In genomic region chrY:13729517-13729916, GRCh38 we compare ENCODE assay signal across 19 cellular contexts. TPM values are rescaled to one million over a fixed set of nuclear protein-coding genes. Genes with fewer than 3 reads are reported as not detected.
DNase-seq lines count a peak whose midpoint lies in the region; ATAC-seq and TF ChIP-seq lines count a peak whose summit lies in the region.
"Had no signal": no experiment of that assay in that cellular context is flagged by ENCODE, and none has a peak within 500 bp of the region (broad histone marks: within the 10 kb centered on the region; RNA-seq: fewer than 3 reads in every experiment).

No MANE protein-coding gene starts in this region.

- H3K4me1 ChIP-seq in testis (no peaks in the 10 kb centered on the region), Karpas-422 (ENCODE audit: low read length) (no peaks in the 10 kb centered on the region)
- H3K4me1 ChIP-seq: prostate gland, uterus had no signal

- H3K9me3 Mint-ChIP-seq in activated CD8-positive, alpha-beta T cell treated with anti-CD3 and anti-CD28 coated beads for 36 hours, result no peaks in the 10 kb centered on the region
- H3K9me3 Mint-ChIP-seq in activated CD8-positive, alpha-beta T cell treated with anti-CD3 and anti-CD28 coated beads, Interleukin-2, amount 10 ng/mL, durations not matched to agents 7 days and 5 days (ENCODE audit: insufficient read depth), result no peaks in the 10 kb centered on the region
- H3K9me3 Mint-ChIP-seq: activated naive CD8-positive, alpha-beta T cell treated with anti-CD3 and anti-CD28 coated beads, Interleukin-2, amount 10 ng/mL, durations not matched to agents 7 days and 5 days; natural killer cell treated with Interleukin-12 subunit alpha and Interleukin-12 subunit beta and Interleukin-15 and Interleukin-18, amount 100 ng/mL, for 72 hours had no signal

- H3K9me3 ChIP-seq in testis (no peaks in the 10 kb centered on the region), Karpas-422 (ENCODE audit: low read length) (no peaks in the 10 kb centered on the region)
- H3K9me3 ChIP-seq: prostate gland, uterus had no signal

- H3K9ac ChIP-seq in Karpas-422 (ENCODE audit: low read length), result no peak overlapping the region

- CTCF ChIA-PET in activated CD8-positive, alpha-beta T cell treated with anti-CD3 and anti-CD28 coated beads for 36 hours (lab: Charles Lee), result no interaction called here
- CTCF ChIA-PET in activated CD8-positive, alpha-beta T cell treated with anti-CD3 and anti-CD28 coated beads, Interleukin-2, amount 10 ng/mL, durations not matched to agents 7 days and 5 days (lab: Charles Lee), result no interaction called here

- no peak overlapping the region for H3K27ac ChIP-seq in testis
- H3K27ac ChIP-seq in Karpas-422 (ENCODE audit: low read length), result no peak overlapping the region
- H3K27ac ChIP-seq: prostate gland, uterus had no signal

- no peak for TF ChIP-seq CTCF in activated CD8-positive, alpha-beta T cell treated with anti-CD3 and anti-CD28 coated beads for 36 hours (IDR thresholded peaks at IDR 0.05)
- TF ChIP-seq CTCF in testis (IDR thresholded peaks at IDR 0.05), result no peak

- H3K27me3 ChIP-seq in testis (no peaks in the 10 kb centered on the region), Karpas-422 (ENCODE audit: low read length) (no peaks in the 10 kb centered on the region)
- H3K27me3 ChIP-seq: uterus had no signal

- no peak overlapping the region for H3K4me2 ChIP-seq in Karpas-422 (ENCODE audit: low read depth, low read length, poor library complexity, severe bottlenecking)

- H3K36me3 ChIP-seq in testis (ENCODE audit: low read depth, missing control alignments) (no peaks in the 10 kb centered on the region), Karpas-422 (ENCODE audit: insufficient read depth, low read length) (no peaks in the 10 kb centered on the region)
- H3K36me3 ChIP-seq: prostate gland, uterus had no signal

- intact Hi-C loops in activated CD8-positive, alpha-beta T cell treated with anti-CD3 and anti-CD28 coated beads for 36 hours (cut with micrococcal nuclease), result no loop called here
- intact Hi-C loops in testis (cut with DNase I; ENCODE audit: low total_unique reads), result no loop called here

- peak; percentile 23 for DNase-seq in activated CD8-positive, alpha-beta T cell treated with anti-CD3 and anti-CD28 coated beads for 36 hours
- no peak for DNase-seq in activated CD8-positive, alpha-beta T cell treated with anti-CD3 and anti-CD28 coated beads, Interleukin-2, amount 10 ng/mL, durations not matched to agents 7 days and 5 days
- DNase-seq in NCI-H526 treated with DMSO at 0.1 percent for 48 hours (lab: John Stamatoyannopoulos, UW), result peak; percentile 0
- DNase-seq in erythroblast (lab: John Stamatoyannopoulos, UW), result peak; percentile 25 to 56
- peak; percentile 55 for DNase-seq in testis
- DNase-seq in Karpas-422, result no peak
- DNase-seq in AML-193 (lab: John Stamatoyannopoulos, UW), result no peak
- DNase-seq: activated naive CD8-positive, alpha-beta T cell treated with anti-CD3 and anti-CD28 coated beads, Interleukin-2, amount 10 ng/mL, durations not matched to agents 7 days and 5 days; activated T-cell treated with anti-CD3 and anti-CD28 coated beads, Interleukin-2, amount 50 U/mL, for 1 hour; effector memory CD4-positive, alpha-beta T cell; NCI-H1930; stimulated activated naive CD8-positive, alpha-beta T cell treated with anti-CD3 and anti-CD28 coated beads, Interleukin-15, Interleukin-2, amounts not matched to agents 100 U/mL and 50 U/mL, for 24 hours; uterus had no signal

- no peaks in the 10 kb centered on the region for H4K20me1 ChIP-seq in Karpas-422 (ENCODE audit: insufficient read depth, low read depth, low read length)

- no peak overlapping the region for H3K27ac Mint-ChIP-seq in activated CD8-positive, alpha-beta T cell treated with anti-CD3 and anti-CD28 coated beads for 36 hours
- H3K27ac Mint-ChIP-seq in activated CD8-positive, alpha-beta T cell treated with anti-CD3 and anti-CD28 coated beads, Interleukin-2, amount 10 ng/mL, durations not matched to agents 7 days and 5 days, result no peak overlapping the region
- H3K27ac Mint-ChIP-seq: activated naive CD8-positive, alpha-beta T cell treated with anti-CD3 and anti-CD28 coated beads, Interleukin-2, amount 10 ng/mL, durations not matched to agents 7 days and 5 days; natural killer cell treated with Interleukin-12 subunit alpha and Interleukin-12 subunit beta and Interleukin-15 and Interleukin-18, amount 100 ng/mL, for 72 hours had no signal

- TF ChIP-seq POLR2A in erythroblast (IDR thresholded peaks at IDR 0.05; ENCODE audit: low read length) (no peak), testis (IDR thresholded peaks at IDR 0.05) (no peak)

- H3K4me3 Mint-ChIP-seq in activated CD8-positive, alpha-beta T cell treated with anti-CD3 and anti-CD28 coated beads for 36 hours, result no peak overlapping the region
- no peak overlapping the region for H3K4me3 Mint-ChIP-seq in activated CD8-positive, alpha-beta T cell treated with anti-CD3 and anti-CD28 coated beads, Interleukin-2, amount 10 ng/mL, durations not matched to agents 7 days and 5 days
- H3K4me3 Mint-ChIP-seq: activated naive CD8-positive, alpha-beta T cell treated with anti-CD3 and anti-CD28 coated beads, Interleukin-2, amount 10 ng/mL, durations not matched to agents 7 days and 5 days; natural killer cell treated with Interleukin-12 subunit alpha and Interleukin-12 subunit beta and Interleukin-15 and Interleukin-18, amount 100 ng/mL, for 72 hours had no signal

- H3K9me2 ChIP-seq in Karpas-422 (replicated peaks; ENCODE audit: insufficient read depth, low read length), result no peaks in the 10 kb centered on the region

- no peaks in the 10 kb centered on the region for H3K36me3 Mint-ChIP-seq in activated CD8-positive, alpha-beta T cell treated with anti-CD3 and anti-CD28 coated beads for 36 hours (ENCODE audit: low read depth)
- no peaks in the 10 kb centered on the region for H3K36me3 Mint-ChIP-seq in activated CD8-positive, alpha-beta T cell treated with anti-CD3 and anti-CD28 coated beads, Interleukin-2, amount 10 ng/mL, durations not matched to agents 7 days and 5 days (ENCODE audit: low read depth)

- no peaks in the 10 kb centered on the region for H3K27me3 Mint-ChIP-seq in activated CD8-positive, alpha-beta T cell treated with anti-CD3 and anti-CD28 coated beads for 36 hours
- no peaks in the 10 kb centered on the region for H3K27me3 Mint-ChIP-seq in activated CD8-positive, alpha-beta T cell treated with anti-CD3 and anti-CD28 coated beads, Interleukin-2, amount 10 ng/mL, durations not matched to agents 7 days and 5 days (ENCODE audit: low read depth)
- H3K27me3 Mint-ChIP-seq: activated naive CD8-positive, alpha-beta T cell treated with anti-CD3 and anti-CD28 coated beads, Interleukin-2, amount 10 ng/mL, durations not matched to agents 7 days and 5 days; natural killer cell treated with Interleukin-12 subunit alpha and Interleukin-12 subunit beta and Interleukin-15 and Interleukin-18, amount 100 ng/mL, for 72 hours had no signal

- 80 to 83% methylated on average over 6 of the region's 6 CpGs for WGBS in testis, 2 donors

- no peak overlapping the region for H2AFZ ChIP-seq in Karpas-422 (ENCODE audit: low read length)

- no peak overlapping the region for H3K4me3 ChIP-seq in testis
- H3K4me3 ChIP-seq in Karpas-422 (ENCODE audit: low read length), result no peak overlapping the region
- H3K4me3 ChIP-seq: lung, prostate gland, uterus had no signal

- no peak for ATAC-seq in activated CD8-positive, alpha-beta T cell treated with anti-CD3 and anti-CD28 coated beads for 36 hours
- no peak for ATAC-seq in activated CD8-positive, alpha-beta T cell treated with anti-CD3 and anti-CD28 coated beads, Interleukin-2, amount 10 ng/mL, durations not matched to agents 7 days and 5 days
- no peak for ATAC-seq in HG03342 (IDR thresholded peaks at IDR 0.05; ENCODE audit: unreplicated experiment)
- ATAC-seq: activated CD4-positive, CD25-positive, alpha-beta regulatory T cell treated with anti-CD3 and anti-CD28 coated beads, Interleukin-2, amount 50 U/mL, for 24 hours; natural killer cell treated with Interleukin-12 subunit alpha and Interleukin-12 subunit beta and Interleukin-15 and Interleukin-18, amount 100 ng/mL, for 72 hours; stimulated activated naive CD8-positive, alpha-beta T cell treated with anti-CD3 and anti-CD28 coated beads, Interleukin-15, Interleukin-2, amounts not matched to agents 100 U/mL and 50 U/mL, for 24 hours had no signal

- no peaks in the 10 kb centered on the region for H3K4me1 Mint-ChIP-seq in activated CD8-positive, alpha-beta T cell treated with anti-CD3 and anti-CD28 coated beads for 36 hours (ENCODE audit: low read depth)
- no peaks in the 10 kb centered on the region for H3K4me1 Mint-ChIP-seq in activated CD8-positive, alpha-beta T cell treated with anti-CD3 and anti-CD28 coated beads, Interleukin-2, amount 10 ng/mL, durations not matched to agents 7 days and 5 days (ENCODE audit: low read depth)
- H3K4me1 Mint-ChIP-seq: activated naive CD8-positive, alpha-beta T cell treated with anti-CD3 and anti-CD28 coated beads, Interleukin-2, amount 10 ng/mL, durations not matched to agents 7 days and 5 days had no signal

- no peaks in the 10 kb centered on the region for H3K79me2 ChIP-seq in Karpas-422 (ENCODE audit: low read length)

- POLR2A ChIA-PET in activated CD8-positive, alpha-beta T cell treated with anti-CD3 and anti-CD28 coated beads for 36 hours (lab: Charles Lee), result no interaction called here
- POLR2A ChIA-PET in activated CD8-positive, alpha-beta T cell treated with anti-CD3 and anti-CD28 coated beads, Interleukin-2, amount 10 ng/mL, durations not matched to agents 7 days and 5 days (lab: Charles Lee), result no interaction called here

RNA-seq across cellular contexts. Expression of gene TMSB4Y, which starts 25.8 kb away (rescaled TPM):
- total RNA-seq in activated CD8-positive, alpha-beta T cell treated with anti-CD3 and anti-CD28 coated beads for 36 hours, result 1 to 10 TPM; 1.4 to 1.6 TPM
- total RNA-seq in activated CD8-positive, alpha-beta T cell treated with anti-CD3 and anti-CD28 coated beads, Interleukin-2, amount 10 ng/mL, durations not matched to agents 7 days and 5 days, result 1 to 10 TPM; 1.1 to 1.4 TPM
- 1 to 10 TPM; 9.1 to 9.7 TPM for total RNA-seq in testis
- 4.0 TPM for polyA plus RNA-seq in testis (ENCODE audit: insufficient read depth, low read depth, low replicate concordance)
- total RNA-seq in Karpas-422 (2014; rRNA removed; shearing (Covaris generic); ENCODE audit: low replicate concordance), result not detected in 2 replicates
- total RNA-seq: lung, RPMI7951, uterus had no signal

Comparison
In these comparisons a context has a peak if more than half of its experiments do, and no peak if none do; other contexts are left out.
1. DNase-seq: peak in activated CD8-positive, alpha-beta T cell treated with anti-CD3 and anti-CD28 coated beads for 36 hours (single experiment), NCI-H526 treated with DMSO at 0.1 percent for 48 hours (single experiment), erythroblast (2 of 2) and testis (single experiment); none in activated CD8-positive, alpha-beta T cell treated with anti-CD3 and anti-CD28 coated beads, Interleukin-2, amount 10 ng/mL, durations not matched to agents 7 days and 5 days (single experiment), Karpas-422 (single experiment) and AML-193 (0 of 2).